ENCODE assay signal across 1 cellular context in genomic region chr20:41357424-41358163, GRCh38.
TF ChIP-seq lines count a peak whose summit lies in the region.

No MANE protein-coding gene starts in this region.

TF ChIP-seq in HepG2, 621 proteins besides CTCF, POLR2A, EP300 and RAD21:
- TF ChIP-seq HNRNPLL (IDR thresholded peaks at IDR 0.05; ENCODE audit: low read depth, low read length, poor library complexity, severe bottlenecking) (peak; percentile 11), NFE2L1 (CRISPR knock-in tag; IDR thresholded peaks at IDR 0.05; ENCODE audit: borderline replicate concordance) (0 out of 2 replicates have a peak, but pooled peaks have one; percentile 17), HDAC1 (CRISPR knock-in tag; IDR thresholded peaks at IDR 0.05) (no peak), HNRNPL (IDR thresholded peaks at IDR 0.05; ENCODE audit: low read depth, low read length) (peak; percentile 95), ARID4A (CRISPR knock-in tag; IDR thresholded peaks at IDR 0.05; ENCODE audit: borderline replicate concordance) (0 out of 2 replicates have a peak, but pooled peaks have one; percentile 4), ZNF343 (CRISPR knock-in tag; IDR thresholded peaks at IDR 0.05) (no peak), SMC3 (IDR thresholded peaks at IDR 0.05; ENCODE audit: low read length) (peak; percentile 13; the same call in 1 of the 2 replicates)
TF ChIP-seq in HepG2: peak in this region for 5.
